17 cellular contexts compared by ENCODE assay signal in the genomic region with DNA sequence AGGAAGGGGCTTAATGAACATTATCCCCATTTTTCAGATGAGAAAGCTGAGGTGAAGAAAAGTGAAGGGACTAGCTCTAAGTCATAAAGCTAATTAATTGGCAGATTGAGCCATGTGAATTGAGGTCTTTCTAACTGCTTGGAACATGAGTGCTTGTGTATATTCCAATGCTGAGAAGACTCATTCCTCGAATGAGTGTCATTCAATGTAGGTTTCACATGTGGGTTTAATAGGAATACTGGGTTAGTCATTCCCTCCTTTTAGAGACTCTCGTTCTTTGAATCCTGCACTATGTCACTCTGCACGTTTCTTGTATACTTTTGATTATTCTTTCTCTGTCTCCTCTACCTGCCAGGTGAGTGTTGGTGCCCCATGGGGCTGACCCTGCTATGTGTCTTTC.
"Had no signal": no experiment of that assay in that cellular context is flagged by ENCODE, and none has a peak within 500 bp of the region (broad histone marks: within the 10 kb centered on the region; RNA-seq: fewer than 3 reads in every experiment).

No MANE protein-coding gene starts in this region.

- H3K27me3 ChIP-seq: gastrocnemius medialis, heart right ventricle, stomach, suprapubic skin, uterus had no signal

- H3K9me3 ChIP-seq: gastrocnemius medialis, suprapubic skin, thyroid gland, uterus had no signal

- H3K36me3 ChIP-seq: gastrocnemius medialis, heart right ventricle, stomach, suprapubic skin, thyroid gland, uterus had no signal

- FAIRE-seq: islet of Langerhans had no signal

- H3K4me1 ChIP-seq: gastrocnemius medialis, heart right ventricle, stomach, suprapubic skin, thyroid gland, uterus had no signal

- ATAC-seq: gastrocnemius medialis, heart right ventricle, natural killer cell, sciatic nerve had no signal

- H3K4me3 ChIP-seq: coronary artery, gastrocnemius medialis, heart right ventricle, skin epidermis, stomach, suprapubic skin, thyroid gland, uterus had no signal

- H3K27ac ChIP-seq: coronary artery, gastrocnemius medialis, heart right ventricle, stomach, suprapubic skin, thyroid gland, uterus had no signal

- DNase-seq: effector CD4-positive, alpha-beta T cell; endodermal cell; gastrocnemius medialis; heart right ventricle; kidney glomerular epithelial cell; natural killer cell; stimulated activated CD4-positive, alpha-beta T cell treated with anti-CD3 and anti-CD28 coated beads, Interleukin-2, amount 100 ng/mL, for 24 hours; stimulated activated CD4-positive, alpha-beta T cell treated with anti-CD3 and anti-CD28 coated beads, Interleukin-4, amount 100 ng/mL, for 4 hours; stimulated activated naive CD4-positive, alpha-beta T cell; stomach; thyroid gland; uterus had no signal
